Comparison of ENCODE assay signal across 8 cellular contexts in the genomic region with DNA sequence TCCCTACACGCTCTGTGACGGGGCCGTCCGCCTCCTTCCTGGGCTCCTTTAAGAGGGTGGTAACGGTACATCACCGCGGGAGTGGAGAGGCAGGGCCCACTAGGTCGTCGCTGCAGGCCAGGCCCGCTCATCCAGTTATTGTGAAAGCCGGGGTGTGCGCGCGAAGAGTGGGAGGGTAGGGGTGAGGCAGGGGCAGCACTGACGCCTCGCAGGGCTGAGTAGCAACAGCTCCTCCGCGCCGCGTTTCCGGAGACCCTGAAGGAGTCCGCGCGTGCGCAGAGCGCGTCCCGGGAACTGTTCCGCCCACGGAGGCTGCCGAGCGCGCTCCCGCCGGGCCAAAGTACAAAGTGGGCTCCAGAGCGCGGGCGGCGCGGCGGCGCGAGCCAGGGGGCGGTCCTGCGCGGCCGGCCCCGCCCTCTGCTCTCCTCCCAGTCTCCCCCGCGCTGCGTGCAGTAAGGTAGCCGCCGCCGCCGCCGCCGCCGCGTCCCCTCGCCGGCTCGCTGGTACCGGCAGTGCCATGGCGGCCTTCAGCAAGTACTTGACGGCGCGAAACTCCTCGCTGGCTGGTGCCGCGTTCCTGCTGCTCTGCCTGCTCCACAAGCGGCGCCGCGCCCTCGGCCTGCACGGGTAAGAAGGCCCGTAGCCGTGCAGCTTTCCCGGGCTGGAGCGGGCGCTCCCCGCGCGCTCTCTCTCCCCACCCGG. TPM values are rescaled to one million over a fixed set of nuclear protein-coding genes. Genes with fewer than 3 reads are reported as not detected.
DNase-seq lines count a peak whose midpoint lies in the region; ATAC-seq and TF ChIP-seq lines count a peak whose summit lies in the region.

A gene (plus strand): TSS at position 428 of the 702 bp plus-strand sequence. CDS start 90 bp downstream, at position 518.

- H3K79me2 ChIP-seq in DOHH2 (ENCODE audit: control insufficient read depth, low read length) (peaks cover 48% of the 10 kb centered on the region), GM23338 (replicated peaks; ENCODE audit: insufficient read depth) (peaks cover 43% of the 10 kb centered on the region)

- H3K9me3 Mint-ChIP-seq in GM23338 = no peaks in the 10 kb centered on the region
- no peaks in the 10 kb centered on the region for H3K9me3 Mint-ChIP-seq in activated T-helper 1 cell treated with anti-CD3 and anti-CD28 coated beads, Interleukin-12 subunit alpha, Interleukin-12 subunit beta, Interleukin-2, Interleukin-4 antibody, amounts not matched to agents 30 ng/mL and 10 ng/mL and 1 ng/mL, durations not matched to agents 14 hours and 24 hours and 36 hours
- H3K9me3 Mint-ChIP-seq in naive thymus-derived CD4-positive, alpha-beta T cell = peaks cover 0 to 1% (median 0%) of the 10 kb centered on the region in 11 donors
- no peaks in the 10 kb centered on the region for H3K9me3 Mint-ChIP-seq in stimulated activated memory B cell treated with anti-CD40 and anti-IgM and Interleukin-4, amounts not matched to agents 10 μg/mL and 1 μg/mL and 100 μg/mL, for 72 hours

- H3K9me2 ChIP-seq in DOHH2 (replicated peaks; ENCODE audit: control insufficient read depth, low read length) (no peaks in the 10 kb centered on the region), GM23338 (ENCODE audit: insufficient read depth) (no peaks in the 10 kb centered on the region)

- no peak within 1 kb of the TSS; the same call in 2 of the 3 replicates for H3K4me3 Mint-ChIP-seq in GM23338
- peak within 1 kb of the TSS; percentile 89 for H3K4me3 Mint-ChIP-seq in activated T-helper 1 cell treated with anti-CD3 and anti-CD28 coated beads, Interleukin-12 subunit alpha, Interleukin-12 subunit beta, Interleukin-2, Interleukin-4 antibody, amounts not matched to agents 30 ng/mL and 10 ng/mL and 1 ng/mL, durations not matched to agents 14 hours and 24 hours and 36 hours
- H3K4me3 Mint-ChIP-seq in naive thymus-derived CD4-positive, alpha-beta T cell = no peak within 1 kb of the TSS
- no peak within 1 kb of the TSS for H3K4me3 Mint-ChIP-seq in stimulated activated memory B cell treated with anti-CD40 and anti-IgM and Interleukin-4, amounts not matched to agents 10 μg/mL and 1 μg/mL and 100 μg/mL, for 72 hours

- H3K27me3 ChIP-seq in DOHH2 (ENCODE audit: control insufficient read depth, low read length) = no peaks in the 10 kb centered on the region
- peaks cover 23% of the 10 kb centered on the region for H3K27me3 ChIP-seq in GM23338 (ENCODE audit: insufficient read depth)
- H3K27me3 ChIP-seq in naive thymus-derived CD4-positive, alpha-beta T cell (ENCODE audit: control insufficient read depth in 2 of 2, insufficient read depth in 2 of 2, low read length in 2 of 2) = no peaks in the 10 kb centered on the region

- H3K27me3 Mint-ChIP-seq in GM23338 (ENCODE audit: insufficient read depth, low read depth, poor library complexity) = peaks cover 11% of the 10 kb centered on the region
- peaks cover 15% of the 10 kb centered on the region for H3K27me3 Mint-ChIP-seq in activated T-helper 1 cell treated with anti-CD3 and anti-CD28 coated beads, Interleukin-12 subunit alpha, Interleukin-12 subunit beta, Interleukin-2, Interleukin-4 antibody, amounts not matched to agents 30 ng/mL and 10 ng/mL and 1 ng/mL, durations not matched to agents 14 hours and 24 hours and 36 hours (ENCODE audit: insufficient read depth)
- H3K27me3 Mint-ChIP-seq in naive thymus-derived CD4-positive, alpha-beta T cell = peaks cover 0 to 16% (median 0%) of the 10 kb centered on the region in 5 donors
- peaks cover 11% of the 10 kb centered on the region for H3K27me3 Mint-ChIP-seq in stimulated activated memory B cell treated with anti-CD40 and anti-IgM and Interleukin-4, amounts not matched to agents 10 μg/mL and 1 μg/mL and 100 μg/mL, for 72 hours

- H2AFZ ChIP-seq in GM23338 = peak within 1 kb of the TSS; percentile 97

- CTCF ChIA-PET in naive thymus-derived CD4-positive, alpha-beta T cell (lab: Charles Lee) = no interaction called here

- intact Hi-C loops in activated T-helper 1 cell treated with anti-CD3 and anti-CD28 coated beads, Interleukin-12 subunit alpha, Interleukin-12 subunit beta, Interleukin-2, Interleukin-4 antibody, amounts not matched to agents 30 ng/mL and 10 ng/mL and 1 ng/mL, durations not matched to agents 14 hours and 24 hours and 36 hours (cut with micrococcal nuclease) = loop anchor here (1.0 to 10.0 kb wide), 7 partner anchors 34 to 654 kb away; a partner anchor contains a TSS
- intact Hi-C loops in naive thymus-derived CD4-positive, alpha-beta T cell (cut with micrococcal nuclease) = loop anchor here (1.0 to 10.0 kb wide), 21 partner anchors 33 to 1586 kb away; a partner anchor contains a TSS

- TF ChIP-seq CTCF in DOHH2 (IDR thresholded peaks at IDR 0.05; ENCODE audit: low read depth, low read length, poor library complexity, severe bottlenecking) (no peak), GM23338 (conservative IDR thresholded peaks at IDR 0.05; ENCODE audit: low read depth in 2 of 2) (no peak)

- H3K4me1 ChIP-seq in DOHH2 (ENCODE audit: control insufficient read depth, low read length) (peaks cover 44% of the 10 kb centered on the region), GM23338 (ENCODE audit: insufficient read depth) (peaks cover 8% of the 10 kb centered on the region)
- peaks cover 10 to 15% of the 10 kb centered on the region in 2 donors for H3K4me1 ChIP-seq in naive thymus-derived CD4-positive, alpha-beta T cell (ENCODE audit: control insufficient read depth in 2 of 2, insufficient read depth in 2 of 2, low read length in 2 of 2)

- H3K4me2 ChIP-seq in DOHH2 (ENCODE audit: low read length) (peak within 1 kb of the TSS; percentile 85), GM23338 (peak within 1 kb of the TSS; percentile 94)

- peak; percentile 92 for ATAC-seq in GM23338
- peak; percentile 97 for ATAC-seq in naive thymus-derived CD4-positive, alpha-beta T cell
- ATAC-seq in stimulated activated memory B cell treated with anti-CD40 and anti-IgM and Interleukin-4, amounts not matched to agents 10 μg/mL and 1 μg/mL and 100 μg/mL, for 72 hours = peak; percentile 100

- H3K36me3 Mint-ChIP-seq in GM23338 (ENCODE audit: low read depth) = no peaks in the 10 kb centered on the region
- no peaks in the 10 kb centered on the region for H3K36me3 Mint-ChIP-seq in activated T-helper 1 cell treated with anti-CD3 and anti-CD28 coated beads, Interleukin-12 subunit alpha, Interleukin-12 subunit beta, Interleukin-2, Interleukin-4 antibody, amounts not matched to agents 30 ng/mL and 10 ng/mL and 1 ng/mL, durations not matched to agents 14 hours and 24 hours and 36 hours (ENCODE audit: low read depth)
- peaks cover 0 to 4% (median 0%) of the 10 kb centered on the region in 5 donors for H3K36me3 Mint-ChIP-seq in naive thymus-derived CD4-positive, alpha-beta T cell
- H3K36me3 Mint-ChIP-seq in stimulated activated memory B cell treated with anti-CD40 and anti-IgM and Interleukin-4, amounts not matched to agents 10 μg/mL and 1 μg/mL and 100 μg/mL, for 72 hours = no peaks in the 10 kb centered on the region

- H3K4me3 ChIP-seq in DOHH2 (ENCODE audit: low read length) (peak within 1 kb of the TSS; percentile 90), GM23338 (peak within 1 kb of the TSS; percentile 92)
- peak within 1 kb of the TSS; percentile 79 for H3K4me3 ChIP-seq in naive thymus-derived CD4-positive, alpha-beta T cell (ENCODE audit: low read length)

- H3K27ac ChIP-seq in DOHH2 (ENCODE audit: low read depth, low read length) (peak within 1 kb of the TSS; percentile 52), GM23338 (ENCODE audit: low read depth) (no peak within 1 kb of the TSS)
- peak within 1 kb of the TSS; percentile 76 for H3K27ac ChIP-seq in naive thymus-derived CD4-positive, alpha-beta T cell (ENCODE audit: low read depth, low read length)

- H3K4me1 Mint-ChIP-seq in GM23338 = peaks cover 17% of the 10 kb centered on the region; the same call in 2 of the 3 replicates
- peaks cover 31% of the 10 kb centered on the region for H3K4me1 Mint-ChIP-seq in activated T-helper 1 cell treated with anti-CD3 and anti-CD28 coated beads, Interleukin-12 subunit alpha, Interleukin-12 subunit beta, Interleukin-2, Interleukin-4 antibody, amounts not matched to agents 30 ng/mL and 10 ng/mL and 1 ng/mL, durations not matched to agents 14 hours and 24 hours and 36 hours (ENCODE audit: low read depth)
- peaks cover 25 to 42% (median 40%) of the 10 kb centered on the region in 7 donors for H3K4me1 Mint-ChIP-seq in naive thymus-derived CD4-positive, alpha-beta T cell
- peaks cover 35% of the 10 kb centered on the region for H3K4me1 Mint-ChIP-seq in stimulated activated memory B cell treated with anti-CD40 and anti-IgM and Interleukin-4, amounts not matched to agents 10 μg/mL and 1 μg/mL and 100 μg/mL, for 72 hours

- POLR2A ChIA-PET in naive thymus-derived CD4-positive, alpha-beta T cell (lab: Charles Lee) = interaction anchor here (0.7 to 2.5 kb wide), 6 partner anchors 34 to 816 kb away, joined by 3 to 9 read pairs (median 4); a partner anchor contains a TSS

- H3K9me3 ChIP-seq in DOHH2 (ENCODE audit: control insufficient read depth, insufficient read depth, low read length) = no peaks in the 10 kb centered on the region
- no peaks in the 10 kb centered on the region for H3K9me3 ChIP-seq in naive thymus-derived CD4-positive, alpha-beta T cell (ENCODE audit: control insufficient read depth in 2 of 3, low read length in 3 of 3)

- DNase-seq in GM23338 (ENCODE audit: low spot score) = peak; percentile 92
- peak; percentile 98 for DNase-seq in LHCN-M2 (ENCODE audit: low read depth)
- DNase-seq in RPMI7951 (ENCODE audit: low read depth) = peak; percentile 98
- peak; percentile 96 for DNase-seq in activated T-helper 1 cell treated with anti-CD3 and anti-CD28 coated beads, Interleukin-12 subunit alpha, Interleukin-12 subunit beta, Interleukin-2, Interleukin-4 antibody, amounts not matched to agents 30 ng/mL and 10 ng/mL and 1 ng/mL, durations not matched to agents 14 hours and 24 hours and 36 hours (ENCODE audit: low spot score)
- peak; percentile 99 for DNase-seq in fibroblast of gingiva (ENCODE audit: low read depth)
- DNase-seq in naive thymus-derived CD4-positive, alpha-beta T cell = peak; percentile 97 to 99 (median 99)

- H3F3A ChIP-seq in DOHH2 (ENCODE audit: control insufficient read depth, insufficient read depth) = no peaks in the 10 kb centered on the region
- no peaks in the 10 kb centered on the region for H3F3A ChIP-seq in GM23338 (replicated peaks; ENCODE audit: low read depth)

- H3K27ac Mint-ChIP-seq in GM23338 = no peak within 1 kb of the TSS
- H3K27ac Mint-ChIP-seq in activated T-helper 1 cell treated with anti-CD3 and anti-CD28 coated beads, Interleukin-12 subunit alpha, Interleukin-12 subunit beta, Interleukin-2, Interleukin-4 antibody, amounts not matched to agents 30 ng/mL and 10 ng/mL and 1 ng/mL, durations not matched to agents 14 hours and 24 hours and 36 hours = peak within 1 kb of the TSS; percentile 68
- peak within 1 kb of the TSS in 7 of 9 donors; percentile 68 to 91 (median 83) for H3K27ac Mint-ChIP-seq in naive thymus-derived CD4-positive, alpha-beta T cell
- H3K27ac Mint-ChIP-seq in stimulated activated memory B cell treated with anti-CD40 and anti-IgM and Interleukin-4, amounts not matched to agents 10 μg/mL and 1 μg/mL and 100 μg/mL, for 72 hours = no peak within 1 kb of the TSS

- H3K36me3 ChIP-seq in DOHH2 (ENCODE audit: control insufficient read depth, low read length) (no peaks in the 10 kb centered on the region; the same call in 1 of the 2 replicates), GM23338 (ENCODE audit: insufficient read depth) (no peaks in the 10 kb centered on the region)
- peaks cover 0 to 5% (median 0%) of the 10 kb centered on the region in 3 experiments for H3K36me3 ChIP-seq in naive thymus-derived CD4-positive, alpha-beta T cell (ENCODE audit: control insufficient read depth in 2 of 3, insufficient read depth in 3 of 3, low read length in 3 of 3)

- no peaks in the 10 kb centered on the region; the same call in 1 of the 2 replicates for H4K20me1 ChIP-seq in DOHH2 (ENCODE audit: control insufficient read depth, insufficient read depth, low read depth, low read length)
- H4K20me1 ChIP-seq in GM23338 (replicated peaks; ENCODE audit: insufficient read depth) = peaks cover 16% of the 10 kb centered on the region

RNA-seq across cellular contexts. Expression of the gene that starts here (rescaled TPM):
- 20.9 and 24.0 TPM in 2 replicates for total RNA-seq in GM23338 (2014; rRNA removed; shearing (Covaris generic))
- 11.1 and 12.3 TPM in 2 replicates for polyA plus RNA-seq in GM23338 (2016; fragmentation: Nextera tagmentation; extraction: Ambion mirVana)
- 45.3 and 50.4 TPM in 2 replicates for total RNA-seq in LHCN-M2 (2014; rRNA removed)
- polyA plus RNA-seq in LHCN-M2 (2012) = 14.6 TPM
- total RNA-seq in RPMI7951 (2014; rRNA removed; shearing (Covaris generic)) = 54.1 and 60.8 TPM in 2 replicates
- total RNA-seq in activated T-helper 1 cell treated with anti-CD3 and anti-CD28 coated beads, Interleukin-12 subunit alpha, Interleukin-12 subunit beta, Interleukin-2, Interleukin-4 antibody, amounts not matched to agents 30 ng/mL and 10 ng/mL and 1 ng/mL, durations not matched to agents 14 hours and 24 hours and 36 hours = 25.7 and 28.2 TPM in 2 replicates
- 10 to 100 TPM; 18.0 to 31.2 (median 25.0) TPM for total RNA-seq in naive thymus-derived CD4-positive, alpha-beta T cell
- polyA plus RNA-seq in naive thymus-derived CD4-positive, alpha-beta T cell = 10 to 100 TPM; 22.2 to 24.4 TPM

Comparison
In these comparisons a context has a peak if more than half of its experiments do, and no peak if none do; other contexts are left out.
1. H3K27ac Mint-ChIP-seq: peak in activated T-helper 1 cell treated with anti-CD3 and anti-CD28 coated beads, Interleukin-12 subunit alpha, Interleukin-12 subunit beta, Interleukin-2, Interleukin-4 antibody, amounts not matched to agents 30 ng/mL and 10 ng/mL and 1 ng/mL, durations not matched to agents 14 hours and 24 hours and 36 hours (single experiment) and naive thymus-derived CD4-positive, alpha-beta T cell (7 of 9); none in GM23338 (single experiment) and stimulated activated memory B cell treated with anti-CD40 and anti-IgM and Interleukin-4, amounts not matched to agents 10 μg/mL and 1 μg/mL and 100 μg/mL, for 72 hours (single experiment).
2. Peak in every context shown above with its lines, with median percentiles within 50 percentile points of each other: H3K4me3 ChIP-seq, ATAC-seq and DNase-seq.